Comparison of ENCODE assay signal across 21 cellular contexts in genomic region chr12:89826468-89826867, GRCh38.
DNase-seq lines count a peak whose midpoint lies in the region; ATAC-seq and TF ChIP-seq lines count a peak whose summit lies in the region.
"Had no signal": no experiment of that assay in that cellular context is flagged by ENCODE, and none has a peak within 500 bp of the region (broad histone marks: within the 10 kb centered on the region; RNA-seq: fewer than 3 reads in every experiment).

No MANE protein-coding gene starts in this region.

- BruUV-seq in HCT116 (replicated peaks; lab: Mats Ljungman, UMichigan) = no TSS peak

- H3K4me3 Mint-ChIP-seq in T-helper 17 cell = peak overlapping the region; percentile 53
- no peak overlapping the region for H3K4me3 Mint-ChIP-seq in stimulated activated memory B cell treated with anti-CD40 and anti-IgM and Interleukin-4, amounts not matched to agents 10 μg/mL and 1 μg/mL and 100 μg/mL, for 72 hours
- H3K4me3 Mint-ChIP-seq in progenitor cell of endocrine pancreas (ENCODE audit: low read depth) = no peak overlapping the region

- RAD21 ChIA-PET in HCT116 (lab: Charles Lee; ENCODE audit: low non-redundant PET in 1 of 2, low total read pairs in 2 of 2, uncharacterized antibody in 2 of 2, unreplicated experiment in 2 of 2) = no interaction called here

- H3K4me3 ChIP-seq in HCT116 (replicated peaks in 1 of 2; ENCODE audit: low read depth in 1 of 2, low read length in 2 of 2) = no peak overlapping the region
- H3K4me3 ChIP-seq in mesenchymal stem cell (ENCODE audit: insufficient read depth in 1 of 2, low read depth in 1 of 2, low read length in 2 of 2) = no peak overlapping the region

- H3K23ac ChIP-seq in mesenchymal stem cell (ENCODE audit: low read length in 2 of 2) = no peak overlapping the region

- intact Hi-C loops in HCT116 (cut with micrococcal nuclease) = no loop called here

- POLR2A ChIA-PET in HCT116 (lab: Charles Lee) = no interaction called here

- H3K27ac Mint-ChIP-seq in T-helper 17 cell = peak overlapping the region; percentile 81
- H3K27ac Mint-ChIP-seq in stimulated activated memory B cell treated with anti-CD40 and anti-IgM and Interleukin-4, amounts not matched to agents 10 μg/mL and 1 μg/mL and 100 μg/mL, for 72 hours = peak overlapping the region; percentile 80
- no peak overlapping the region for H3K27ac Mint-ChIP-seq in progenitor cell of endocrine pancreas

- no peak for TF ChIP-seq RAD21 in HCT116 (IDR thresholded peaks at IDR 0.05; ENCODE audit: low read depth)

- H2BK5ac ChIP-seq in mesenchymal stem cell (ENCODE audit: low read depth, low read length, poor library complexity, severe bottlenecking) = no peak overlapping the region

- DNase-seq in HCT116 (ENCODE audit: low read depth, low spot score) (no peak), T-helper 17 cell (no peak), mesenchymal stem cell (peak; percentile 27), progenitor cell of endocrine pancreas (ENCODE audit: low spot score, unreplicated experiment) (no peak), T-helper 9 cell (no peak)
- no peak for DNase-seq in activated effector memory CD4-positive, alpha-beta T cell treated with anti-CD3 and anti-CD28 coated beads, Interleukin-2, amount 50 U/mL, for 16 hours
- DNase-seq: ACHN; DMS 273 treated with DMSO at 0.1 percent for 48 hours; GDM1; GOT3; KBM-7; NCI-H1105; NCI-H2081; NCI-H2171 treated with DMSO at 0.1 percent for 48 hours; NCI-H446 treated with DMSO at 0.1 percent for 48 hours; NK-92 treated with Interleukin-12 subunit alpha and Interleukin-12 subunit beta, amount 100 ng/mL, for 24 hours; OCI-M1; RPMI8226 had no signal

- no peak overlapping the region for H4K8ac ChIP-seq in mesenchymal stem cell (ENCODE audit: low read length)

- no peak overlapping the region for H2BK12ac ChIP-seq in mesenchymal stem cell (ENCODE audit: low read length in 2 of 2)

- no peak overlapping the region for H3K27ac ChIP-seq in HCT116 (ENCODE audit: low read depth, low read length)
- H3K27ac ChIP-seq in mesenchymal stem cell (ENCODE audit: low read length, poor library complexity, severe bottlenecking) = no peak overlapping the region
- H3K27ac ChIP-seq: C4-2B had no signal

- WGBS in mesenchymal stem cell = 43% methylated on average over 1 of the region's 2 CpGs

- H3K9ac ChIP-seq in HCT116 (ENCODE audit: low read length) = no peak overlapping the region
- H3K9ac ChIP-seq in mesenchymal stem cell (ENCODE audit: low read length) = no peak overlapping the region

- H3K9me3 ChIP-seq in HCT116 (ENCODE audit: control insufficient read depth in 1 of 2, insufficient read depth in 1 of 2, low read depth in 1 of 2, low read length in 2 of 2) = no peaks in the 10 kb centered on the region
- no peaks in the 10 kb centered on the region for H3K9me3 ChIP-seq in T-helper 17 cell (ENCODE audit: control insufficient read depth, low read length, poor library complexity, severe bottlenecking)
- H3K9me3 ChIP-seq in mesenchymal stem cell (ENCODE audit: control insufficient read depth, low read length) = no peaks in the 10 kb centered on the region

- H3K4ac ChIP-seq in mesenchymal stem cell (ENCODE audit: low read depth in 1 of 2, low read length in 2 of 2) = no peak overlapping the region

- H3K14ac ChIP-seq in mesenchymal stem cell (ENCODE audit: low read length in 2 of 2) = no peak overlapping the region

- H3K18ac ChIP-seq in mesenchymal stem cell (ENCODE audit: low read depth in 1 of 2, low read length in 2 of 2) = no peak overlapping the region

- H3K27me3 ChIP-seq in HCT116 (ENCODE audit: insufficient read depth, low read length) = no peaks in the 10 kb centered on the region
- H3K27me3 ChIP-seq in mesenchymal stem cell (ENCODE audit: control insufficient read depth in 1 of 2, insufficient read depth in 1 of 2, low read length in 2 of 2) = no peaks in the 10 kb centered on the region

- peaks cover 3% of the 10 kb centered on the region for H3K9me3 Mint-ChIP-seq in stimulated activated memory B cell treated with anti-CD40 and anti-IgM and Interleukin-4, amounts not matched to agents 10 μg/mL and 1 μg/mL and 100 μg/mL, for 72 hours
- H3K9me3 Mint-ChIP-seq in progenitor cell of endocrine pancreas (ENCODE audit: low read depth) = peaks cover 4% of the 10 kb centered on the region

- H4K91ac ChIP-seq in mesenchymal stem cell (ENCODE audit: low read length) = no peak overlapping the region

- no peaks in the 10 kb centered on the region for H3K79me1 ChIP-seq in mesenchymal stem cell (replicated peaks; ENCODE audit: low read length, poor library complexity, severe bottlenecking)

- no peak overlapping the region for H2BK120ac ChIP-seq in mesenchymal stem cell (ENCODE audit: low read depth, low read length)

- TF ChIP-seq CTCF in HCT116 (IDR thresholded peaks at IDR 0.05 in 2 of 3, conservative IDR thresholded peaks at IDR 0.05 in 1 of 3; ENCODE audit: borderline replicate concordance in 1 of 3, insufficient read depth in 1 of 3, low read depth in 2 of 3, low read length in 2 of 3) = no peak
- TF ChIP-seq CTCF in progenitor cell of endocrine pancreas (IDR thresholded peaks at IDR 0.05; ENCODE audit: unreplicated experiment) = no peak

- H2AK5ac ChIP-seq in mesenchymal stem cell (ENCODE audit: low read length, severe bottlenecking) = no peak overlapping the region

- H4K20me1 ChIP-seq in HCT116 (ENCODE audit: insufficient read depth) = no peaks in the 10 kb centered on the region

- H3K4me1 Mint-ChIP-seq in T-helper 17 cell (peaks cover 13% of the 10 kb centered on the region), progenitor cell of endocrine pancreas (ENCODE audit: low read depth) (peaks cover 19% of the 10 kb centered on the region)
- H3K4me1 Mint-ChIP-seq in stimulated activated memory B cell treated with anti-CD40 and anti-IgM and Interleukin-4, amounts not matched to agents 10 μg/mL and 1 μg/mL and 100 μg/mL, for 72 hours = peaks cover 37% of the 10 kb centered on the region

- ATAC-seq in HCT116 (no peak), T-helper 17 cell (no peak)
- no peak for ATAC-seq in stimulated activated memory B cell treated with anti-CD40 and anti-IgM and Interleukin-4, amounts not matched to agents 10 μg/mL and 1 μg/mL and 100 μg/mL, for 72 hours
- ATAC-seq: HepG2 had no signal

- H3K27me3 Mint-ChIP-seq in T-helper 17 cell = no peaks in the 10 kb centered on the region
- no peaks in the 10 kb centered on the region for H3K27me3 Mint-ChIP-seq in stimulated activated memory B cell treated with anti-CD40 and anti-IgM and Interleukin-4, amounts not matched to agents 10 μg/mL and 1 μg/mL and 100 μg/mL, for 72 hours
- no peaks in the 10 kb centered on the region for H3K27me3 Mint-ChIP-seq in progenitor cell of endocrine pancreas

- H3K36me3 Mint-ChIP-seq in T-helper 17 cell (ENCODE audit: low read depth) (peaks cover 4% of the 10 kb centered on the region), progenitor cell of endocrine pancreas (ENCODE audit: insufficient read depth) (no peaks in the 10 kb centered on the region)
- peaks cover 8% of the 10 kb centered on the region for H3K36me3 Mint-ChIP-seq in stimulated activated memory B cell treated with anti-CD40 and anti-IgM and Interleukin-4, amounts not matched to agents 10 μg/mL and 1 μg/mL and 100 μg/mL, for 72 hours

- H3K4me2 ChIP-seq in HCT116 (ENCODE audit: low read length) (no peak overlapping the region), mesenchymal stem cell (ENCODE audit: low read length, poor library complexity, severe bottlenecking) (no peak overlapping the region)

- no peaks in the 10 kb centered on the region for H3K36me3 ChIP-seq in HCT116 (ENCODE audit: control insufficient read depth in 1 of 2, insufficient read depth in 2 of 2, low read length in 2 of 2)
- no peaks in the 10 kb centered on the region for H3K36me3 ChIP-seq in mesenchymal stem cell (ENCODE audit: control insufficient read depth in 1 of 2, insufficient read depth in 2 of 2, low read depth in 1 of 2, low read length in 2 of 2)

- no peaks in the 10 kb centered on the region for H3K9me2 ChIP-seq in HCT116 (ENCODE audit: insufficient read depth)

- CTCF ChIA-PET in HCT116 (lab: Charles Lee) = no interaction called here

- no peak overlapping the region for H2BK15ac ChIP-seq in mesenchymal stem cell (ENCODE audit: low read depth, poor library complexity, severe bottlenecking)

- H2AFZ ChIP-seq in HCT116 (ENCODE audit: low read depth, low read length, poor library complexity, severe bottlenecking) (peak overlapping the region; percentile 85), mesenchymal stem cell (ENCODE audit: low read depth, low read length) (no peak overlapping the region)

- H3K4me1 ChIP-seq in HCT116 (ENCODE audit: control insufficient read depth in 1 of 2, insufficient read depth in 2 of 2, low read length in 2 of 2) (peaks cover 8 to 12% of the 10 kb centered on the region in 2 experiments; a peak in 3 of 4 replicates), mesenchymal stem cell (ENCODE audit: control insufficient read depth, insufficient read depth, low read depth, low read length) (peaks cover 1% of the 10 kb centered on the region)

- TF ChIP-seq POLR2A in HCT116 (IDR thresholded peaks at IDR 0.05; ENCODE audit: borderline replicate concordance, extremely low read depth, insufficient read depth, insufficient read length) = no peak

- H3K79me2 ChIP-seq in HCT116 (ENCODE audit: insufficient read depth, low read length) = no peaks in the 10 kb centered on the region

TF ChIP-seq in HCT116, 20 proteins besides CTCF, POLR2A, EP300 and RAD21 (continues in another document):
- no peak for TF ChIP-seq POLR2AphosphoS5 (IDR thresholded peaks at IDR 0.05; ENCODE audit: low read depth, low read length)
- no peak for TF ChIP-seq SIN3A (IDR thresholded peaks at IDR 0.05; ENCODE audit: low read depth)
- no peak for TF ChIP-seq ELF1 (IDR thresholded peaks at IDR 0.05; ENCODE audit: borderline replicate concordance, low read depth)
- TF ChIP-seq SP1 (IDR thresholded peaks at IDR 0.05; ENCODE audit: low read depth) = no peak
- TF ChIP-seq CBX3 (IDR thresholded peaks at IDR 0.05; ENCODE audit: low read depth) = no peak
- TF ChIP-seq ZFX (IDR thresholded peaks at IDR 0.05) = no peak
- TF ChIP-seq EGR1 (IDR thresholded peaks at IDR 0.05; ENCODE audit: low read depth) = no peak
- no peak for TF ChIP-seq FOSL1 (IDR thresholded peaks at IDR 0.05; ENCODE audit: low read depth)
- no peak for TF ChIP-seq MAX (IDR thresholded peaks at IDR 0.05)
- no peak for TF ChIP-seq JUND (IDR thresholded peaks at IDR 0.05)
- no peak for TF ChIP-seq ATF3 (IDR thresholded peaks at IDR 0.05)
